ENCODE assay signal across 8 cellular contexts in the genomic region with DNA sequence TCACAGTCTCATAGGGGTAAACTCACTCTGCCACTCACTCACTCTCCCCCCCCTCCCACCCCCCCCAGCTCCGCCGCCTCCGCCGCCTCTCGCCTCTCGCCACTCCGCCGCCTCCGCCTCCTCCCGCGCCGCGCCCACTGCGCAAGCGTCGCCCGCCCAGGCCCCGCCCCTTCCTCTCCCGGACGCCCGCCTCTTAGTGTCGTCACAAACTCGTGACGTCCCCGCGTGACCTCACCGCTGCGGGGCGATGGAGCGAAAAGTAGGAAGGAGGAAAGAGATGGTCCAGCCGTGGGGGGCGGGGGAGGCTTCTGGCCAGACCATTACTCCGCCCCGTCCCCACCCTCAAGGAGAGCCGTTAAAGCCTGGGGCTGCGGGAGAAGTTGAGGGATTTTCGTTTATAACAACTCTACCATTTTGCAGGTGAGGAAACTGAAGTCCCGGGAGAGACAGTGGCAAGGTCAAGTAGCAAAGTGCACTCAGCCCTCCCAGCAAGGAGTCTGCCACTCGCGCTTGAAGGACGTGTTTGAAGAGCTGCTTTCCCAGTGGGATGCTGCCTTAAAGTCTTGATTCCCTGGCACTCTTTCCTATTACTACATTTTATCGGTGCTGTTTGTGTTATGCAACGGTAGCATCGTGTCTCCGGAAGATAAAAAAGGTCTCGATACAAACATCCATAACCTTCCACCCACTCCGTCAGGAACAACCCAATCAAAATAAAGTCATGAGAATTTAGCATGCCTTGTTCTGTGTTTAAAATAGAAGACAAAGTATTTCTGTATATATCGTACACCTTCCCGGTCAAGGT. TPM values are rescaled to one million over a fixed set of nuclear protein-coding genes. Genes with fewer than 3 reads are reported as not detected.
DNase-seq lines count a peak whose midpoint lies in the region; ATAC-seq and TF ChIP-seq lines count a peak whose summit lies in the region.

TSS of gene ILRUN (minus strand) at position 29 of the 805 bp plus-strand sequence. CDS start 164 bp downstream, outside the sequence.

- peak within 1 kb of the TSS; percentile 91 for H3K4me3 ChIP-seq in BLaER1
- H3K4me3 ChIP-seq in left lung = peak within 1 kb of the TSS; percentile 88 to 91

- H3K36me3 ChIP-seq in BLaER1 (0 out of 2 replicates have a peak, but pooled peaks cover 5% of the 10 kb centered on the region), left lung (no peaks in the 10 kb centered on the region)

- H3K9me3 ChIP-seq in BLaER1 (no peaks in the 10 kb centered on the region), left lung (no peaks in the 10 kb centered on the region)

- DNase-seq in NCI-H774 (lab: John Stamatoyannopoulos, UW) (peak; percentile 94), left lung (peak; percentile 98 to 99)
- peak; percentile 95 to 96 for DNase-seq in activated CD4-positive, alpha-beta T cell treated with anti-CD3 and anti-CD28 coated beads, Interleukin-2, amount 50 U/mL, for 4 hours
- peak; percentile 95 for DNase-seq in stimulated activated CD4-positive, alpha-beta T cell treated with anti-CD3 and anti-CD28 coated beads, Interleukin-2, amount 100 ng/mL, for 4 hours (ENCODE audit: low read depth)

- ATAC-seq in GM19372 (IDR thresholded peaks at IDR 0.05; ENCODE audit: low read depth, unreplicated experiment) (peak; percentile 82), HG03565 (IDR thresholded peaks at IDR 0.05; ENCODE audit: unreplicated experiment) (peak; percentile 60), left lung (peak; percentile 95)

- H3K4me1 Mint-ChIP-seq in dendritic cell treated with granulocyte-macrophage colony-stimulating factor and Interleukin-4, amounts not matched to agents 40 ng/mL and 50 ng/mL, for 4 days (ENCODE audit: low read depth) = peaks cover 32% of the 10 kb centered on the region

- no peaks in the 10 kb centered on the region for H3K9me3 Mint-ChIP-seq in dendritic cell treated with granulocyte-macrophage colony-stimulating factor and Interleukin-4, amounts not matched to agents 40 ng/mL and 50 ng/mL, for 4 days

- TF ChIP-seq CTCF in left lung (IDR thresholded peaks at IDR 0.05) = no peak

- peaks cover 39% of the 10 kb centered on the region for H3K36me3 Mint-ChIP-seq in dendritic cell treated with granulocyte-macrophage colony-stimulating factor and Interleukin-4, amounts not matched to agents 40 ng/mL and 50 ng/mL, for 4 days (ENCODE audit: low read depth)

- H3K4me1 ChIP-seq in BLaER1 (peaks cover 38% of the 10 kb centered on the region), left lung (peaks cover 6 to 49% of the 10 kb centered on the region in 2 donors)

- intact Hi-C loops in dendritic cell treated with granulocyte-macrophage colony-stimulating factor and Interleukin-4, amounts not matched to agents 40 ng/mL and 50 ng/mL, for 4 days (cut with micrococcal nuclease) = loop anchor here (2.0 to 10.0 kb wide), 4 partner anchors 35 to 98 kb away; partner anchors contain the start of genes BLTP3A and SNRPC
- intact Hi-C loops in left lung (cut with DNase I) = no loop called here

- peaks cover 44% of the 10 kb centered on the region for H4K20me1 ChIP-seq in BLaER1

- peak within 1 kb of the TSS; percentile 92 for H3K27ac Mint-ChIP-seq in dendritic cell treated with granulocyte-macrophage colony-stimulating factor and Interleukin-4, amounts not matched to agents 40 ng/mL and 50 ng/mL, for 4 days

- H3K27ac ChIP-seq in BLaER1 (peak within 1 kb of the TSS; percentile 87), left lung (peak within 1 kb of the TSS; percentile 92 to 93)

- H3K4me2 ChIP-seq in BLaER1 = peak within 1 kb of the TSS; percentile 99

- H3K27me3 ChIP-seq in BLaER1 = no peaks in the 10 kb centered on the region
- H3K27me3 ChIP-seq in left lung = no peaks in the 10 kb centered on the region

- H3K27me3 Mint-ChIP-seq in dendritic cell treated with granulocyte-macrophage colony-stimulating factor and Interleukin-4, amounts not matched to agents 40 ng/mL and 50 ng/mL, for 4 days = no peaks in the 10 kb centered on the region

- peak within 1 kb of the TSS; percentile 89 for H3K4me3 Mint-ChIP-seq in dendritic cell treated with granulocyte-macrophage colony-stimulating factor and Interleukin-4, amounts not matched to agents 40 ng/mL and 50 ng/mL, for 4 days

- H3K9ac ChIP-seq in BLaER1 = peak within 1 kb of the TSS; percentile 90

RNA-seq across cellular contexts. Expression of gene ILRUN, which starts in this region (rescaled TPM):
- 10 to 100 TPM; 75.9 to 82.9 TPM for total RNA-seq in left lung

Comparison
In these comparisons a context has a peak if more than half of its experiments do, and no peak if none do; other contexts are left out.
1. Peak in every context shown above with its lines: DNase-seq, ATAC-seq, H3K4me3 ChIP-seq and H3K27ac ChIP-seq.